ENCODE assay signal across 12 cellular contexts in the genomic region with DNA sequence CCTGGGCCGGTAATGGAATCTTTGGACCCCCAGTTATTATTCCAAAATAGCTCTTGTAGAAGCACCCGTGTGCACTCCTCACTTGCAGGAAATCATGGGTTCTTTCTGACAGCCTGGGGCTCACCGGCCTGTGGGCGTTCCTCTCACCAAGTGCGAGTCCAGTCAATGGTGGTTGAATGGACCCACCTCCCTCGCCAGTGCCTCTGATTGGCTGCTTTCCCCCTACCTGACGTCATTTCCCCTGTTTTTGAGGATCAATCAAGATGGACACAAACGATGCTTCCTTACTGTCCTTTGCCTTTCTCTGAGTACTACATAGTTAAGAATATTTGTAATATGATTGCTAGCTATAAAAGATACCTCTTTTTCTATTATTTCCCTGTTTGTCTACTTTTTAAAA. TPM values are rescaled to one million over a fixed set of nuclear protein-coding genes. Genes with fewer than 3 reads are reported as not detected.
"Had no signal": no experiment of that assay in that cellular context is flagged by ENCODE, and none has a peak within 500 bp of the region (broad histone marks: within the 10 kb centered on the region; RNA-seq: fewer than 3 reads in every experiment).

No MANE protein-coding gene starts in this region.

- H3K36me3 ChIP-seq: brain microvascular endothelial cell, gastroesophageal sphincter, spleen, thyroid gland had no signal

- H3K4me1 ChIP-seq: gastroesophageal sphincter, spleen, thyroid gland had no signal

- H3K27ac ChIP-seq: brain microvascular endothelial cell, gastroesophageal sphincter, spleen, thyroid gland had no signal

- H3K27me3 ChIP-seq: brain microvascular endothelial cell, thyroid gland had no signal

- H3K4me3 ChIP-seq: gastroesophageal sphincter, lung, spleen, thyroid gland had no signal

- DNase-seq: activated CD4-positive, alpha-beta T cell treated with anti-CD3 and anti-CD28 coated beads, Interleukin-2, amount 50 U/mL, for 1 hour; activated CD8-positive, alpha-beta memory T cell treated with anti-CD3 and anti-CD28 coated beads for 24 hours; activated gamma-delta T cell treated with Interleukin-2 at 50 U/mL for 16 hours; brain microvascular endothelial cell; erythroblast; spleen; thyroid gland had no signal

- H3K9me3 ChIP-seq: gastroesophageal sphincter, spleen, thyroid gland had no signal

RNA-seq across cellular contexts. Expression of gene MOBP, which starts 18.1 kb away (rescaled TPM):
- total RNA-seq: mesothelial cell of epicardium, myocyte, osteocyte, thyroid gland had no signal
